ENCODE assay signal across 8 cellular contexts in genomic region chr17:4263282-4264215, GRCh38. TPM values are rescaled to one million over a fixed set of nuclear protein-coding genes. Genes with fewer than 3 reads are reported as not detected.
DNase-seq lines count a peak whose midpoint lies in the region; ATAC-seq and TF ChIP-seq lines count a peak whose summit lies in the region.

Gene ANKFY1 (minus strand): TSS chr17:4263979. CDS start chr17:4263941, 38 bp downstream.

- peaks cover 16% of the 10 kb centered on the region for H3K36me3 ChIP-seq in osteoblast (ENCODE audit: insufficient read depth, low read length)
- H3K36me3 ChIP-seq in testis (ENCODE audit: low read depth, missing control alignments), result no peaks in the 10 kb centered on the region

- ATAC-seq in HG02610 (IDR thresholded peaks at IDR 0.05; ENCODE audit: unreplicated experiment), result peak; percentile 81

- peaks cover 40% of the 10 kb centered on the region for H3K4me1 Mint-ChIP-seq in activated naive CD8-positive, alpha-beta T cell (ENCODE audit: low read depth)
- peaks cover 24% of the 10 kb centered on the region for H3K4me1 Mint-ChIP-seq in glutamatergic neuron (ENCODE audit: low read depth, unreplicated experiment)

- H3K4me1 ChIP-seq in osteoblast (ENCODE audit: insufficient read depth, low read length) (peaks cover 16% of the 10 kb centered on the region), testis (peaks cover 13% of the 10 kb centered on the region)

- peak within 1 kb of the TSS; percentile 90 for H2AFZ ChIP-seq in osteoblast (ENCODE audit: low read length)

- H4K20me1 ChIP-seq in osteoblast (ENCODE audit: insufficient read depth, low read length), result peaks cover 22% of the 10 kb centered on the region

- TF ChIP-seq POLR2A in testis (IDR thresholded peaks at IDR 0.05), result no peak

- H3K79me2 ChIP-seq in osteoblast (ENCODE audit: insufficient read depth, low read length), result peaks cover 54% of the 10 kb centered on the region

- 0% methylated on average over 57 to 71 of the region's 85 CpGs for WGBS in testis, 2 donors

- no peaks in the 10 kb centered on the region for H3K9me3 Mint-ChIP-seq in activated naive CD8-positive, alpha-beta T cell (ENCODE audit: low read depth)
- H3K9me3 Mint-ChIP-seq in glutamatergic neuron (ENCODE audit: unreplicated experiment), result peaks cover 14% of the 10 kb centered on the region

- H3K4me3 ChIP-seq in osteoblast (ENCODE audit: insufficient read depth, low read length), result peak within 1 kb of the TSS; percentile 92
- H3K4me3 ChIP-seq in testis, result peak within 1 kb of the TSS; percentile 91 to 99

- no peaks in the 10 kb centered on the region for H3K27me3 Mint-ChIP-seq in activated naive CD8-positive, alpha-beta T cell
- H3K27me3 Mint-ChIP-seq in glutamatergic neuron (ENCODE audit: unreplicated experiment), result peaks cover 16% of the 10 kb centered on the region

- H3K27ac ChIP-seq in osteoblast (ENCODE audit: low read depth, low read length) (peak within 1 kb of the TSS; percentile 86), testis (peak within 1 kb of the TSS; percentile 32 to 80)

- H3K27me3 ChIP-seq in osteoblast (ENCODE audit: insufficient read depth, low read length) (no peaks in the 10 kb centered on the region), testis (no peaks in the 10 kb centered on the region)

- TF ChIP-seq CTCF in glutamatergic neuron (IDR thresholded peaks at IDR 0.05; ENCODE audit: partially characterized antibody, unreplicated experiment), result no peak
- peak; percentile 10 for TF ChIP-seq CTCF in osteoblast (IDR thresholded peaks at IDR 0.05; ENCODE audit: extremely low read depth, low read depth, low read length)
- TF ChIP-seq CTCF in testis (IDR thresholded peaks at IDR 0.05), result no peak

- H3K4me2 ChIP-seq in osteoblast (ENCODE audit: insufficient read depth, low read length), result peak within 1 kb of the TSS; percentile 99

- H3K4me3 Mint-ChIP-seq in activated naive CD8-positive, alpha-beta T cell, result peak within 1 kb of the TSS; percentile 96
- H3K4me3 Mint-ChIP-seq in glutamatergic neuron (ENCODE audit: unreplicated experiment), result peak within 1 kb of the TSS; percentile 92

- intact Hi-C loops in testis (cut with DNase I; ENCODE audit: low total_unique reads), result no loop called here

- peak within 1 kb of the TSS; percentile 94 for H3K27ac Mint-ChIP-seq in activated naive CD8-positive, alpha-beta T cell
- peak within 1 kb of the TSS; percentile 85 for H3K27ac Mint-ChIP-seq in glutamatergic neuron (ENCODE audit: unreplicated experiment)

- peaks cover 11% of the 10 kb centered on the region for H3K36me3 Mint-ChIP-seq in activated naive CD8-positive, alpha-beta T cell
- peaks cover 4% of the 10 kb centered on the region for H3K36me3 Mint-ChIP-seq in glutamatergic neuron (ENCODE audit: unreplicated experiment)

- DNase-seq in GM04504 (ENCODE audit: low read depth) (peak; percentile 88), NCI-H1105 treated with DMSO at 0.1 percent for 48 hours (lab: John Stamatoyannopoulos, UW) (peak; percentile 96), SKM-1 treated with dmso at 0.1 percent for 144 hours (lab: John Stamatoyannopoulos, UW; ENCODE audit: unreplicated experiment) (peak; percentile 62), glutamatergic neuron (peak; percentile 99), osteoblast (ENCODE audit: insufficient read length, low spot score, missing footprints) (peak; percentile 98), testis (peak; percentile 97)

- peaks cover 4% of the 10 kb centered on the region for H3K9me3 ChIP-seq in osteoblast (ENCODE audit: low read depth, low read length)
- H3K9me3 ChIP-seq in testis, result no peaks in the 10 kb centered on the region

RNA-seq across cellular contexts. Expression of gene ANKFY1, which starts in this region (rescaled TPM):
- total RNA-seq in glutamatergic neuron (ENCODE audit: unreplicated experiment) (80.5 TPM), osteoblast (44.2 and 44.9 TPM in 2 replicates), testis (10 to 100 TPM; 34.6 to 40.9 TPM)
- 20.3 TPM for polyA plus RNA-seq in testis (ENCODE audit: insufficient read depth, low read depth, low replicate concordance)

Comparison
In these comparisons a context has a peak if more than half of its experiments do, and no peak if none do; other contexts are left out.
1. Peak in every context shown above with its lines: DNase-seq, ATAC-seq, H3K4me3 ChIP-seq and H3K27ac ChIP-seq.